1 cellular context compared by ENCODE assay signal in genomic region chr6:109579361-109579760, GRCh38.
TF ChIP-seq lines count a peak whose summit lies in the region.

No MANE protein-coding gene starts in this region.

TF ChIP-seq in GM12878, 131 proteins besides CTCF, POLR2A, EP300 and RAD21 (continued from another document):
- 0 out of 2 replicates have a peak, but pooled peaks have one; percentile 37 for TF ChIP-seq JUNB (IDR thresholded peaks at IDR 0.05)
- TF ChIP-seq CBX3 (IDR thresholded peaks at IDR 0.05; ENCODE audit: borderline replicate concordance, low read depth) = no peak
- no peak for TF ChIP-seq POLR2AphosphoS5 (IDR thresholded peaks at IDR 0.05; ENCODE audit: low read length)
- no peak for TF ChIP-seq NFYA (IDR thresholded peaks at IDR 0.05; ENCODE audit: borderline replicate concordance, low read depth, low read length)
- no peak for TF ChIP-seq SP1 (IDR thresholded peaks at IDR 0.05; ENCODE audit: low read depth, low read length)
- peak; percentile 48; the same call in 1 of the 2 replicates for TF ChIP-seq IRF4 (IDR thresholded peaks at IDR 0.05; ENCODE audit: low read depth, low read length)
- 0 out of 2 replicates have a peak, but pooled peaks have one; percentile 24 for TF ChIP-seq BMI1 (IDR thresholded peaks at IDR 0.05; ENCODE audit: borderline replicate concordance)
- TF ChIP-seq RUNX3 (IDR thresholded peaks at IDR 0.05; ENCODE audit: low read length) = peak; percentile 72
- peak; percentile 76 for TF ChIP-seq MTA2 (IDR thresholded peaks at IDR 0.05; ENCODE audit: low read depth)
- TF ChIP-seq SMARCA5 (IDR thresholded peaks at IDR 0.05) = no peak
- peak; percentile 89 for TF ChIP-seq SPI1 (IDR thresholded peaks at IDR 0.05; ENCODE audit: borderline replicate concordance, insufficient read depth, low read depth, low read length)
TF ChIP-seq in GM12878: peak in this region for 15.
